8 cellular contexts compared by ENCODE assay signal in the genomic region with DNA sequence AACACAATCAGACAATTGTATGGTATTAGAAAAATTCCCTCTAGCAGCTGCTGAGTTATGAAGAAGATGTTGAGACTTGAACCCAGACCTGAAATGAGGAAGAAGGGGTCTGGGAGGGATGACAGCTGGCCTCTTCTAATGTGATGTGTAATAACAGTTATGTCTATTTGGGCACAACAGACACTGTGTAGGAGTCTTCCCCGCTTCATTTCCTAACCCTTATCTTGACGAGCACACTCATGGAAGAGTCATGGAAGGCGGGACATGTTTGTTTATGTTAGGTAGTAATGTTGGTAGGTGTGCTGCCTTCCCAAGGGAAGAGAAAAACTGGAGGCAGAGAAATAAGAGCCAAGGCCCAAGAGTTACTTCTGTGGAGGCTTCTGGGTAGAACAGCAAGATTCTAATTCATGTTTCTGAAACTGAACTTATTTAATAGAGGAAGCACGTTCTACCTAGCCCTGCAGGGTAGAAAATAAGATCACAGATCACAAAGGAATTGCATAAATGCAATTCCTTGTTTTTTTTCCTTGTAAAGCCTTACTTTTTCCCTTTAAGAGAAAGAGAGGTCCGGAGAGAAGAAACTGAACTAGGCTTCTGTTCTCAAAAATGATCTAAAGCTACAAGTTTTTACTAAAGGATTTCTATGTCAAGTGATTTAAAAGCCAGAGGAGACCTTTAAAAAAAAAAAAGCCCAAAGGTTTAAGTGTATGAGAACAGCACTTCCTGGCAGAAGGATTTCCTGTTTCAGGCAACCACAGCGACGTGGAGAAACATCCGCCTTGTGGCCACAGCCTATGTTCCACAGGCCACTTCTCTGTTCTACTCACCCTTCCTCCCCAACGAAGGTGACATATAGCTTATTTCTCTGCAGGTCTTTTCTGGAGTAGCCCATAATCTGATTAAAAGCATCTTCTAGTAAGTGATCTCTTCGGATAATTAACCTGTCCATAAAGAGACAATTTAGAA.
DNase-seq lines count a peak whose midpoint lies in the region; ATAC-seq and TF ChIP-seq lines count a peak whose summit lies in the region.

No MANE protein-coding gene starts in this region.

- no peaks in the 10 kb centered on the region for H3K9me3 ChIP-seq in right atrium auricular region

- no peaks in the 10 kb centered on the region for H3K36me3 ChIP-seq in right atrium auricular region

- DNase-seq in SIG-M5 (lab: John Stamatoyannopoulos, UW) (peak; percentile 96), right atrium auricular region (ENCODE audit: low spot score) (peak; percentile 68), OCI-M2 (lab: John Stamatoyannopoulos, UW; ENCODE audit: unreplicated experiment) (no peak), HEK293T (ENCODE audit: extremely low spot score) (no peak)
- peak; percentile 13 to 62 (median 34) for DNase-seq in activated naive CD4-positive, alpha-beta T cell (lab: John Stamatoyannopoulos, UW)
- peak; percentile 61 for DNase-seq in stimulated activated CD4-positive, alpha-beta T cell treated with anti-CD3 and anti-CD28 coated beads, Interleukin-4, amount 100 ng/mL, for 1 hour

- ATAC-seq in GM19043 (IDR thresholded peaks at IDR 0.05; ENCODE audit: low read depth, unreplicated experiment) (peak; percentile 82), HG03103 (IDR thresholded peaks at IDR 0.05; ENCODE audit: low read depth, unreplicated experiment) (peak; percentile 64)

- peak overlapping the region; percentile 47 to 53 for H3K27ac ChIP-seq in right atrium auricular region

- peaks cover 0 to 28% of the 10 kb centered on the region in 2 donors for H3K4me1 ChIP-seq in right atrium auricular region

- no peaks in the 10 kb centered on the region for H3K27me3 ChIP-seq in right atrium auricular region

- CTCF ChIA-PET in HEK293T (lab: Yijun Ruan, JAX) = no interaction called here

- no peak for TF ChIP-seq CTCF in right atrium auricular region (IDR thresholded peaks at IDR 0.05)

- POLR2A ChIA-PET in HEK293T (lab: Yijun Ruan, JAX) = no interaction called here

- no peak overlapping the region for H3K4me3 ChIP-seq in right atrium auricular region

TF ChIP-seq in HEK293T, 16 proteins besides CTCF, POLR2A, EP300 and RAD21:
- TF ChIP-seq ARNT (IDR thresholded peaks at IDR 0.05) (no peak), CTBP1 (IDR thresholded peaks at IDR 0.05; ENCODE audit: borderline replicate concordance) (no peak), ZNF384 (IDR thresholded peaks at IDR 0.05) (no peak), FOXA1 (IDR thresholded peaks at IDR 0.05) (no peak), ELF4 (IDR thresholded peaks at IDR 0.05) (no peak), SP1 (IDR thresholded peaks at IDR 0.05) (no peak), BHLHE40 (IDR thresholded peaks at IDR 0.05; ENCODE audit: borderline replicate concordance) (no peak), HDGF (IDR thresholded peaks at IDR 0.05; ENCODE audit: borderline replicate concordance) (no peak), NFRKB (IDR thresholded peaks at IDR 0.05) (no peak), SUZ12 (IDR thresholded peaks at IDR 0.05) (no peak)
- TF ChIP-seq, protein P1, sequence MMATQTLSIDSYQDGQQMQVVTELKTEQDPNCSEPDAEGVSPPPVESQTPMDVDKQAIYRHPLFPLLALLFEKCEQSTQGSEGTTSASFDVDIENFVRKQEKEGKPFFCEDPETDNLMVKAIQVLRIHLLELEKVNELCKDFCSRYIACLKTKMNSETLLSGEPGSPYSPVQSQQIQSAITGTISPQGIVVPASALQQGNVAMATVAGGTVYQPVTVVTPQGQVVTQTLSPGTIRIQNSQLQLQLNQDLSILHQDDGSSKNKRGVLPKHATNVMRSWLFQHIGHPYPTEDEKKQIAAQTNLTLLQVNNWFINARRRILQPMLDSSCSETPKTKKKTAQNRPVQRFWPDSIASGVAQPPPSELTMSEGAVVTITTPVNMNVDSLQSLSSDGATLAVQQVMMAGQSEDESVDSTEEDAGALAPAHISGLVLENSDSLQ (IDR thresholded peaks at IDR 0.05) = no peak

Comparison
In these comparisons a context has a peak if more than half of its experiments do, and no peak if none do; other contexts are left out.
1. DNase-seq: peak in SIG-M5 (single experiment), activated naive CD4-positive, alpha-beta T cell (4 of 4), right atrium auricular region (single experiment) and stimulated activated CD4-positive, alpha-beta T cell treated with anti-CD3 and anti-CD28 coated beads, Interleukin-4, amount 100 ng/mL, for 1 hour (single experiment); none in OCI-M2 (single experiment) and HEK293T (single experiment).